Comparison of ENCODE assay signal across 12 cellular contexts in the genomic region with DNA sequence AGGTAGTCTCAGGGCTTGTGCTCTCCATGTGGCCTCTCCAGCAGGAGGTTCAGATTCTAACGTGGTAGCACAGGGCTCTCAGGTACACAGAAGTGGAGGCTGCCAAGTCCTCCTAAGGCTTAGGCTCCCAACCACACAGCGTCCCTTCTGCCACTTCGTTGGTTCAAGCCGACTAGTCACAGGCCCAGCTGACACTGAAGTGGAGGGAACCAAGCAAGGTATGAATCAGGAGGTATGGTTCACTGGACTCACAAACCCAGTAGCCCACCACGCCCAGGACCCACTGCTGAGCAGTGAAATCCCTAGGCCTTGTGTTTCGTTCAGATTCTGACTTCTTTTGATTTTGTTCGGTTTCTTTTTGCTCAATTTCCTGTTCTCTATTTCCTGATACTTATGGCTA.
"Had no signal": no experiment of that assay in that cellular context is flagged by ENCODE, and none has a peak within 500 bp of the region (broad histone marks: within the 10 kb centered on the region; RNA-seq: fewer than 3 reads in every experiment).

No MANE protein-coding gene starts in this region.

- H3K4me1 ChIP-seq: gastrocnemius medialis, heart left ventricle, left lung had no signal

- H3K9me3 ChIP-seq: gastrocnemius medialis, heart left ventricle, left lung had no signal

- H3K36me3 ChIP-seq: gastrocnemius medialis, heart left ventricle, left lung had no signal

- H3K27me3 ChIP-seq: gastrocnemius medialis, left lung had no signal

- H3K4me3 ChIP-seq: gastrocnemius medialis, heart left ventricle, left lung had no signal

- ATAC-seq: esophagus mucosa; gastrocnemius medialis; heart left ventricle; left lung; stimulated activated naive CD8-positive, alpha-beta T cell treated with anti-CD3 and anti-CD28 coated beads, Interleukin-15, amount 100 ng/mL, for 72 hours had no signal

- DNase-seq: activated CD4-positive, CD25-positive, alpha-beta regulatory T cell treated with anti-CD3 and anti-CD28 coated beads, Interleukin-2, amount 50 U/mL, for 72 hours; cerebellar nuclear complex; effector CD4-positive, alpha-beta T cell; gastrocnemius medialis; heart left ventricle; kidney; left lung; midbrain; stimulated activated CD4-positive, alpha-beta T cell treated with anti-CD3 and anti-CD28 coated beads, Interleukin-2, amount 100 ng/mL, for 24 hours; stimulated activated naive CD8-positive, alpha-beta T cell treated with anti-CD3 and anti-CD28 coated beads, Interleukin-15, amount 100 ng/mL, for 72 hours; T1000 had no signal

- H3K27ac ChIP-seq: gastrocnemius medialis, heart left ventricle, left lung had no signal
